19 cellular contexts compared by ENCODE assay signal in the genomic region with DNA sequence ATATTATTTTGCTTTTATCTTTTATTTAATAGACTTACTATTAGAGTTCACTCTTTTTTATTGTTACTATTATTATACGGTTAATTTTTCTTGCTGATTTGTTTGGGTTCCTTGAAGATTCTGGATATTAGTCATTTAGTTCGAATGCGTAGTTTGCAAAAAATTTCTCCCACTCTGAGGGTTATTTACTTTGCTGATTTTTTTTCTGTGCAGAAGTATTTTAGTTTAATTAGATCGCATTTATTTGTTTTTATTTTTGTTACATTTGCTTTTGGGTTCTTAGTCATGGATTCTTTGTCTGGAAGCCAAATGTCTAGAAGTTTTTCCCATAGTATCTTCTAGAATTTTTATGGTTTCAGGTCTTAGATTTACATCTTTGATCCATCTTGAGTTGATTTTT.
DNase-seq lines count a peak whose midpoint lies in the region; FAIRE-seq and TF ChIP-seq lines count a peak whose summit lies in the region.
"Had no signal": no experiment of that assay in that cellular context is flagged by ENCODE, and none has a peak within 500 bp of the region (broad histone marks: within the 10 kb centered on the region; RNA-seq: fewer than 3 reads in every experiment).

No MANE protein-coding gene starts in this region.

- no peak overlapping the region for H3K9ac ChIP-seq in adipocyte (ENCODE audit: low read length)
- H3K9ac ChIP-seq in kidney (ENCODE audit: low read length in 2 of 2) = no peak overlapping the region
- H3K9ac ChIP-seq: BLaER1 had no signal

- H3K36me3 ChIP-seq in ACC112 (ENCODE audit: insufficient read depth, low read length) = no peaks in the 10 kb centered on the region
- H3K36me3 ChIP-seq in adipocyte (ENCODE audit: control insufficient read depth, insufficient read depth, low read length, severe bottlenecking) = no peaks in the 10 kb centered on the region
- no peaks in the 10 kb centered on the region for H3K36me3 ChIP-seq in kidney (ENCODE audit: control insufficient read depth in 1 of 2, insufficient read depth in 2 of 2, low read length in 2 of 2)
- H3K36me3 ChIP-seq: BLaER1, HAP-1 had no signal

- TF ChIP-seq CTCF in fibroblast of mammary gland (conservative IDR thresholded peaks at IDR 0.05; ENCODE audit: control insufficient read depth, insufficient read depth, low read depth, low read length) (no peak), kidney (IDR thresholded peaks at IDR 0.05; ENCODE audit: borderline replicate concordance, extremely low read depth, insufficient read depth) (no peak), type B pancreatic cell (conservative IDR thresholded peaks at IDR 0.05) (no peak)

- no peaks in the 10 kb centered on the region for H3K36me3 Mint-ChIP-seq in type B pancreatic cell
- H3K36me3 Mint-ChIP-seq: CD14-positive monocyte; CD8-positive, alpha-beta T cell had no signal

- no peak overlapping the region for H3K4me3 Mint-ChIP-seq in type B pancreatic cell
- H3K4me3 Mint-ChIP-seq: CD14-positive monocyte; CD8-positive, alpha-beta T cell had no signal

- H3K9me3 Mint-ChIP-seq in type B pancreatic cell = no peaks in the 10 kb centered on the region
- H3K9me3 Mint-ChIP-seq: CD8-positive, alpha-beta T cell had no signal

- no peaks in the 10 kb centered on the region for H3K9me3 ChIP-seq in adipocyte (ENCODE audit: control insufficient read depth, low read length)
- H3K9me3 ChIP-seq in kidney (ENCODE audit: control insufficient read depth in 1 of 2, low read length in 2 of 2) = no peaks in the 10 kb centered on the region
- H3K9me3 ChIP-seq: A549, BLaER1, HAP-1 had no signal

- intact Hi-C loops in kidney (cut with DNase I) = no loop called here

- no peaks in the 10 kb centered on the region for H3K79me2 ChIP-seq in ACC112 (ENCODE audit: control insufficient read depth, insufficient read depth, low read length, unreplicated experiment)

- FAIRE-seq in kidney (lab: Jason Lieb, UNC) = peak; percentile 86
- FAIRE-seq: A549, GM12891, GM19239, H1 had no signal

- H2AFZ ChIP-seq in ACC112 (ENCODE audit: low read length, unreplicated experiment) = no peak overlapping the region

- H3K4me1 ChIP-seq in ACC112 (ENCODE audit: control insufficient read depth, insufficient read depth, low read length, unreplicated experiment) (peaks cover 17% of the 10 kb centered on the region), adipocyte (ENCODE audit: control insufficient read depth, insufficient read depth, low read length) (peaks cover 20% of the 10 kb centered on the region), kidney (ENCODE audit: control insufficient read depth in 1 of 2, insufficient read depth in 1 of 2, low read depth in 1 of 2, low read length in 2 of 2) (no peaks in the 10 kb centered on the region)
- H3K4me1 ChIP-seq: BLaER1, HAP-1 had no signal

- no peaks in the 10 kb centered on the region for H3K4me1 Mint-ChIP-seq in type B pancreatic cell (ENCODE audit: unreplicated experiment)
- H3K4me1 Mint-ChIP-seq: CD14-positive monocyte had no signal

- no peaks in the 10 kb centered on the region for H3K27me3 Mint-ChIP-seq in type B pancreatic cell

- DNase-seq in adipocyte (ENCODE audit: low read depth) = peak; percentile 12
- DNase-seq in fibroblast of mammary gland (ENCODE audit: low read depth) = peak; percentile 6
- DNase-seq in kidney = no peak
- no peak for DNase-seq in NCI-H345 treated with DMSO at 0.1 percent for 48 hours (lab: John Stamatoyannopoulos, UW; ENCODE audit: unreplicated experiment)
- no peak for DNase-seq in inferior parietal cortex (ENCODE audit: extremely low spot score)
- DNase-seq in type B pancreatic cell (ENCODE audit: extremely low spot score, unreplicated experiment) = no peak
- DNase-seq in SW480 (ENCODE audit: low spot score) = no peak
- DNase-seq: Calu3; CD8-positive, alpha-beta T cell; DMS79 treated with DMSO at 0.1 percent for 48 hours had no signal

- H3K27ac Mint-ChIP-seq in type B pancreatic cell = no peak overlapping the region
- H3K27ac Mint-ChIP-seq: CD14-positive monocyte; CD8-positive, alpha-beta T cell had no signal

- H3K4me3 ChIP-seq in ACC112 (ENCODE audit: low read depth, low read length) = no peak overlapping the region
- no peak overlapping the region for H3K4me3 ChIP-seq in adipocyte (ENCODE audit: low read length)
- H3K4me3 ChIP-seq in fibroblast of mammary gland (ENCODE audit: control insufficient read depth, low read depth, low read length) = no peak overlapping the region
- no peak overlapping the region for H3K4me3 ChIP-seq in kidney (ENCODE audit: low read length in 2 of 2)
- H3K4me3 ChIP-seq: A549, BLaER1, HAP-1 had no signal

- H3K27ac ChIP-seq in ACC112 (ENCODE audit: low read depth, low read length) = peak overlapping the region; percentile 64
- no peak overlapping the region for H3K27ac ChIP-seq in kidney (ENCODE audit: low read depth in 2 of 2, low read length in 2 of 2)
- H3K27ac ChIP-seq: 22Rv1, A549, BLaER1 had no signal

- H3K27me3 ChIP-seq in ACC112 (ENCODE audit: insufficient read depth, low read length) = no peaks in the 10 kb centered on the region
- no peaks in the 10 kb centered on the region for H3K27me3 ChIP-seq in adipocyte (replicated peaks; ENCODE audit: control insufficient read depth, insufficient read depth, low read length)
- H3K27me3 ChIP-seq: BLaER1 had no signal

Comparison
In these comparisons a context has a peak if more than half of its experiments do, and no peak if none do; other contexts are left out.
1. DNase-seq: peak in adipocyte (single experiment) and fibroblast of mammary gland (single experiment); none in kidney (single experiment), NCI-H345 treated with DMSO at 0.1 percent for 48 hours (single experiment), inferior parietal cortex (single experiment), type B pancreatic cell (single experiment) and SW480 (single experiment).